14 cellular contexts compared by ENCODE assay signal in genomic region chr7:94972296-94972695, GRCh38.
DNase-seq lines count a peak whose midpoint lies in the region; TF ChIP-seq lines count a peak whose summit lies in the region.
"Had no signal": no experiment of that assay in that cellular context is flagged by ENCODE, and none has a peak within 500 bp of the region (broad histone marks: within the 10 kb centered on the region; RNA-seq: fewer than 3 reads in every experiment).

No MANE protein-coding gene starts in this region.

- DNase-seq in EH (ENCODE audit: low read depth) (peak; percentile 3), NCI-H774 (lab: John Stamatoyannopoulos, UW) (peak; percentile 49), epithelial cell of proximal tubule (ENCODE audit: low read depth) (peak; percentile 30), retina (peak; percentile 20), NCI-H2196 (lab: John Stamatoyannopoulos, UW; ENCODE audit: unreplicated experiment) (no peak), SW480 (ENCODE audit: low spot score) (no peak), NCI-H526 (lab: John Stamatoyannopoulos, UW) (no peak), WERI-Rb-1 (no peak)
- DNase-seq: NCI-H1930; psoas muscle; stimulated activated CD4-positive, alpha-beta T cell treated with anti-CD3 and anti-CD28 coated beads, Interleukin-4, amount 100 ng/mL, for 1 hour; stimulated activated naive B cell treated with anti-CD40 and anti-IgM and Interleukin-4, amounts not matched to agents 10 μg/mL and 1 μg/mL and 100 μg/mL, for 72 hours had no signal

- H3K36me3 ChIP-seq in WERI-Rb-1: no peaks in the 10 kb centered on the region
- H3K36me3 ChIP-seq: vagina had no signal

- TF ChIP-seq CTCF in epithelial cell of proximal tubule (conservative IDR thresholded peaks at IDR 0.05; ENCODE audit: low read depth, low read length) (no peak), WERI-Rb-1 (IDR thresholded peaks at IDR 0.05; ENCODE audit: low read depth, low read length) (no peak)

- H3K27me3 ChIP-seq in WERI-Rb-1 (ENCODE audit: insufficient read depth, low read depth, severe bottlenecking): no peaks in the 10 kb centered on the region
- H3K27me3 ChIP-seq: vagina had no signal

- H3K27ac ChIP-seq in WERI-Rb-1: no peak overlapping the region
- H3K27ac ChIP-seq: psoas muscle, vagina had no signal

- H3K4me3 ChIP-seq in epithelial cell of proximal tubule (ENCODE audit: low read depth, low read length): no peak overlapping the region
- no peak overlapping the region for H3K4me3 ChIP-seq in WERI-Rb-1 (ENCODE audit: low read depth, low read length)
- H3K4me3 ChIP-seq: GM23338, psoas muscle, vagina had no signal

- H3K9me3 ChIP-seq in WERI-Rb-1 (ENCODE audit: severe bottlenecking): no peaks in the 10 kb centered on the region
- H3K9me3 ChIP-seq: psoas muscle, vagina had no signal

Comparison
In these comparisons a context has a peak if more than half of its experiments do, and no peak if none do; other contexts are left out.
1. DNase-seq: peak in EH (single experiment), NCI-H774 (single experiment), epithelial cell of proximal tubule (single experiment) and retina (single experiment); none in NCI-H2196 (single experiment), SW480 (single experiment), NCI-H526 (0 of 2) and WERI-Rb-1 (single experiment).